1 cellular context compared by ENCODE assay signal in genomic region chr6:100342830-100343229, GRCh38.
TF ChIP-seq lines count a peak whose summit lies in the region.

No MANE protein-coding gene starts in this region.

TF ChIP-seq in IMR-90, 13 proteins besides CTCF, POLR2A, EP300 and RAD21:
- TF ChIP-seq BHLHE40 (IDR thresholded peaks at IDR 0.05; ENCODE audit: low read depth, low read length) (no peak), MAZ (IDR thresholded peaks at IDR 0.05; ENCODE audit: borderline replicate concordance, low read depth, low read length) (no peak), CHD1 (IDR thresholded peaks at IDR 0.05; ENCODE audit: low read depth, low read length) (no peak), MAFK (IDR thresholded peaks at IDR 0.05; ENCODE audit: low read depth, low read length) (no peak), SMC3 (IDR thresholded peaks at IDR 0.05; ENCODE audit: low read depth, low read length) (no peak), CEBPB (IDR thresholded peaks at IDR 0.05; ENCODE audit: low read depth, low read length) (no peak), MXI1 (IDR thresholded peaks at IDR 0.05; ENCODE audit: borderline replicate concordance, low read depth, low read length) (no peak), ELK1 (IDR thresholded peaks at IDR 0.05; ENCODE audit: borderline replicate concordance, low read depth, low read length) (no peak), FOS (IDR thresholded peaks at IDR 0.05; ENCODE audit: low read depth, low read length) (no peak), NFE2L2 (IDR thresholded peaks at IDR 0.05; ENCODE audit: low read depth, low read length) (no peak), USF2 (IDR thresholded peaks at IDR 0.05; ENCODE audit: low read depth, low read length) (no peak), RCOR1 (IDR thresholded peaks at IDR 0.05; ENCODE audit: insufficient replicate concordance, low read length) (no peak), RFX5 (IDR thresholded peaks at IDR 0.05; ENCODE audit: low read depth, low read length) (no peak)
TF ChIP-seq in IMR-90: peak in this region for 0.
